Comparison of ENCODE assay signal across 1 cellular context in genomic region chr21:14259669-14260458, GRCh38.
A peak's percentile ranks its signal among the peaks of the same experiment; 100 is the strongest.
TF ChIP-seq lines count a peak whose summit lies in the region.

No MANE protein-coding gene starts in this region.

TF ChIP-seq in HEK293, 187 proteins besides CTCF, POLR2A, EP300 and RAD21 (continued from another document):
- TF ChIP-seq HIC1 (tag by site-specific recombination; IDR thresholded peaks at IDR 0.05): no peak
- TF ChIP-seq ZNF654 (tag by site-specific recombination; IDR thresholded peaks at IDR 0.05; ENCODE audit: low read depth): peak; percentile 56
- no peak for TF ChIP-seq ZBTB11 (tag by site-specific recombination; conservative IDR thresholded peaks at IDR 0.05; ENCODE audit: low read depth)
- no peak for TF ChIP-seq ZNF48 (tag by site-specific recombination; IDR thresholded peaks at IDR 0.05)
- TF ChIP-seq ZNF830 (tag by site-specific recombination; IDR thresholded peaks at IDR 0.05; ENCODE audit: low read depth): no peak
- TF ChIP-seq ZNF335 (tag by site-specific recombination; conservative IDR thresholded peaks at IDR 0.05): no peak
